In the genomic region with DNA sequence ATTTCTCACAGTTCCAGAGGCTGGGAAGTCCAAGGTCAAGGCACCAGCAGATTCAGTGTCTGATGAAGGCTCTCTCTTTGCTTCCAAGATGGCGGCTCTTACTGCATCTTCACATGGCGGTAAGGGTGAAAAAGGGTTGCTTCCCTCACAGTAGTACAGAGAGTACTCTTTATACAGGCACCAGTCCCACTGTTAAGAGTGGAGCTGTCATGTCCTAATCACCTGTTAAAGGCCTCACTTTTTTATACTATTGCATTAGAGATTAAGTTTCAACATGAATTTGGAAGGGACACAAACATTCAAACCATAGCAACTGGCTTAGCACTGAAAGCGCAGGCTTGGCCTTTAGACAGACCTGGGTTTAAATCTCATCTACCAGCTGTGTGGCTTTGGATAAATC, we compare ENCODE assay signal across 5 cellular contexts.
"Had no signal": no experiment of that assay in that cellular context is flagged by ENCODE, and none has a peak within 500 bp of the region (broad histone marks: within the 10 kb centered on the region; RNA-seq: fewer than 3 reads in every experiment).

No MANE protein-coding gene starts in this region.

- DNase-seq: H9, HCEC 1CT, IMR-90 had no signal

- H3K4me3 ChIP-seq: GM23338, K562 had no signal

- ATAC-seq: GM23338, K562 had no signal
